Comparison of ENCODE assay signal across 8 cellular contexts in genomic region chr15:75683646-75684312, GRCh38. TPM values are rescaled to one million over a fixed set of nuclear protein-coding genes. Genes with fewer than 3 reads are reported as not detected.
A peak's percentile ranks its signal among the peaks of the same experiment; 100 is the strongest.
DNase-seq lines count a peak whose midpoint lies in the region; FAIRE-seq and TF ChIP-seq lines count a peak whose summit lies in the region.
"Not testable (repeated sequence)": the region's sequence is repeated elsewhere in the genome, so short reads cannot be mapped to it uniquely, and the experiment has no call there.

No MANE protein-coding gene starts in this region.

- H3K9me1 ChIP-seq in endothelial cell of umbilical vein (replicated peaks; ENCODE audit: control insufficient read depth, extremely low read depth, insufficient read depth, low read length): not testable (repeated sequence)

- not testable (repeated sequence) for TF ChIP-seq POLR2A in endothelial cell of umbilical vein (IDR thresholded peaks at IDR 0.05; ENCODE audit: low read depth, low read length)

- not testable (repeated sequence) for H3K27ac ChIP-seq in SU-DHL-6 (ENCODE audit: low read depth, low read length); endothelial cell of umbilical vein (ENCODE audit: insufficient read depth, low read depth, low read length)

- not testable (repeated sequence) for H3K4me3 ChIP-seq in AG09309 (ENCODE audit: control insufficient read depth, low read depth, low read length); SU-DHL-6 (ENCODE audit: insufficient read depth, low read length, poor library complexity, severe bottlenecking); endothelial cell of umbilical vein (replicated peaks in 1 of 3; ENCODE audit: insufficient read depth in 1 of 3, low read depth in 1 of 3, low read length in 3 of 3)

- POLR2A ChIA-PET in endothelial cell of umbilical vein (lab: Charles Lee): interaction anchor here (0.6 kb wide), 1 partner anchor 704 kb away, joined by 9 read pairs; no protein-coding TSS in a partner anchor

- not testable (repeated sequence) for H3K9me2 ChIP-seq in SU-DHL-6 (replicated peaks; ENCODE audit: insufficient read depth, low read length)

- not testable (repeated sequence) for H3K4me1 ChIP-seq in endothelial cell of umbilical vein (ENCODE audit: control insufficient read depth, extremely low read depth, insufficient read depth, low read length)

- H2AFZ ChIP-seq in SU-DHL-6 (ENCODE audit: low read depth, low read length, severe bottlenecking): peak overlapping the region; percentile 48
- not testable (repeated sequence) for H2AFZ ChIP-seq in endothelial cell of umbilical vein (ENCODE audit: low read depth, low read length)

- not testable (repeated sequence) for H3K4me2 ChIP-seq in SU-DHL-6 (ENCODE audit: low read depth, low read length, poor library complexity, severe bottlenecking); endothelial cell of umbilical vein (ENCODE audit: insufficient read depth, low read length)

- not testable (repeated sequence) for DNase-seq in AG09309 (ENCODE audit: low read depth)
- DNase-seq in GM19240 (ENCODE audit: insufficient read length, low spot score) (peak; percentile 87), NCI-H1436 (lab: John Stamatoyannopoulos, UW) (peak; percentile 44), activated T-helper 1 cell treated with Interleukin-2 at 50 U/mL for 16 hours (ENCODE audit: low read depth) (peak; percentile 34), endothelial cell of umbilical vein (ENCODE audit: low read depth, low spot score) (peak; percentile 60), lung microvascular endothelial cell (ENCODE audit: low read depth in 2 of 2) (peak; percentile 65 to 80)
- peak; percentile 73 for DNase-seq in stimulated activated CD4-positive, alpha-beta T cell treated with anti-CD3 and anti-CD28 coated beads, Interleukin-4, amount 100 ng/mL, for 1 hour

- intact Hi-C loops in endothelial cell of umbilical vein (cut with micrococcal nuclease): loop anchor here (1.0 to 5.0 kb wide), 7 partner anchors 35 to 656 kb away; partner anchors contain the start of genes MAN2C1 and PTPN9

- FAIRE-seq in endothelial cell of umbilical vein (lab: Jason Lieb, UNC): peak; percentile 93

- not testable (repeated sequence) for BruUV-seq in endothelial cell of umbilical vein (replicated peaks; lab: Mats Ljungman, UMichigan)

- H3K9me3 ChIP-seq in SU-DHL-6 (ENCODE audit: insufficient read depth, low read length); endothelial cell of umbilical vein (replicated peaks; ENCODE audit: control insufficient read depth, insufficient read depth, low read length): not testable (repeated sequence)

- dilution Hi-C loops in endothelial cell of umbilical vein (cut with MboI; ENCODE audit: extremely low pct_ligation_motif_present, low sequenced_read_pairs): not testable (repeated sequence)

- H3K36me3 ChIP-seq in SU-DHL-6 (ENCODE audit: low read length); endothelial cell of umbilical vein (ENCODE audit: control insufficient read depth in 2 of 2, extremely low read depth in 1 of 2, insufficient read depth in 2 of 2, low read length in 2 of 2): not testable (repeated sequence)

- not testable (repeated sequence) for H3K9ac ChIP-seq in SU-DHL-6 (ENCODE audit: low read length); endothelial cell of umbilical vein (replicated peaks; ENCODE audit: extremely low read depth, insufficient read depth, low read length)

- H3K27me3 ChIP-seq in SU-DHL-6 (ENCODE audit: low read length): not testable (repeated sequence)
- peaks cover 14 to 18% of the 10 kb centered on the region in 2 experiments for H3K27me3 ChIP-seq in endothelial cell of umbilical vein (ENCODE audit: control insufficient read depth in 2 of 2, insufficient read depth in 2 of 2, low read length in 2 of 2)

- not testable (repeated sequence) for H3F3A ChIP-seq in SU-DHL-6 (ENCODE audit: insufficient read depth)

- not testable (repeated sequence) for H3K79me2 ChIP-seq in SU-DHL-6 (ENCODE audit: insufficient read depth, low read length); endothelial cell of umbilical vein (ENCODE audit: control insufficient read depth, insufficient read depth, low read length)

- H4K20me1 ChIP-seq in SU-DHL-6 (ENCODE audit: low read depth, low read length); endothelial cell of umbilical vein (replicated peaks; ENCODE audit: control insufficient read depth, extremely low read depth, insufficient read depth, low read length): not testable (repeated sequence)

- peak; percentile 78 for TF ChIP-seq CTCF in AG09309 (IDR thresholded peaks at IDR 0.05; ENCODE audit: control insufficient read depth, insufficient read depth, low read depth, low read length, missing control alignments)
- TF ChIP-seq CTCF in SU-DHL-6 (IDR thresholded peaks at IDR 0.05; ENCODE audit: insufficient read depth, low read length, poor library complexity, severe bottlenecking): peak; percentile 64
- TF ChIP-seq CTCF in endothelial cell of umbilical vein (IDR thresholded peaks at IDR 0.05; ENCODE audit: extremely low read depth in 1 of 2, insufficient read depth in 1 of 2, low read depth in 1 of 2, low read length in 2 of 2): peak; percentile 55 to 90

- CTCF ChIA-PET in endothelial cell of umbilical vein (lab: Charles Lee): interaction anchor here (0.6 to 8.3 kb wide), 23 partner anchors 9 to 315 kb away, joined by 3 to 65 read pairs (median 4); partner anchors contain the start of genes IMP3, MAN2C1, PTPN9 and SNUPN

RNA-seq across cellular contexts. Expression of gene CSPG4, which starts 28.9 kb away (rescaled TPM):
- not detected in 2 replicates for total RNA-seq in endothelial cell of umbilical vein
- not detected in 2 replicates for polyA plus RNA-seq in endothelial cell of umbilical vein
- polyA plus RNA-seq in endothelial cell of umbilical vein (2011; cell fraction: cytosol; rRNA removed): not detected in 2 replicates
- not detected in 2 replicates for polyA plus RNA-seq in endothelial cell of umbilical vein (2011; cell fraction: nucleus; rRNA removed)
- 0.04 TPM in 1 of 2 replicates, not detected in the other for polyA plus RNA-seq in endothelial cell of umbilical vein (2012)
- not detected in 2 replicates for polyA minus RNA-seq in endothelial cell of umbilical vein
- polyA minus RNA-seq in endothelial cell of umbilical vein (2011; cell fraction: cytosol; rRNA and poly(A)+ RNA removed): 16.2 TPM
- 0.10 TPM in 1 of 2 replicates, not detected in the other for polyA minus RNA-seq in endothelial cell of umbilical vein (2011; cell fraction: nucleus; rRNA and poly(A)+ RNA removed)
- total RNA-seq in lung microvascular endothelial cell: under 0.01 TPM in 2 replicates

RNA-seq across cellular contexts. Expression of gene SNX33, which starts 36.1 kb away (rescaled TPM):
- total RNA-seq in endothelial cell of umbilical vein (10.6 and 12.6 TPM in 2 replicates), lung microvascular endothelial cell (7.6 and 13.3 TPM in 2 replicates)
- 7.9 and 9.7 TPM in 2 replicates for polyA plus RNA-seq in endothelial cell of umbilical vein
- polyA plus RNA-seq in endothelial cell of umbilical vein (2011; cell fraction: cytosol; rRNA removed): 7.6 and 8.1 TPM in 2 replicates
- 12.6 and 13.7 TPM in 2 replicates for polyA plus RNA-seq in endothelial cell of umbilical vein (2011; cell fraction: nucleus; rRNA removed)
- 8.2 and 10.6 TPM in 2 replicates for polyA plus RNA-seq in endothelial cell of umbilical vein (2012)
- polyA minus RNA-seq in endothelial cell of umbilical vein: 15.7 and 18.5 TPM in 2 replicates
- 9.4 TPM for polyA minus RNA-seq in endothelial cell of umbilical vein (2011; cell fraction: cytosol; rRNA and poly(A)+ RNA removed)
- 8.1 and 12.2 TPM in 2 replicates for polyA minus RNA-seq in endothelial cell of umbilical vein (2011; cell fraction: nucleus; rRNA and poly(A)+ RNA removed)

RNA-seq across cellular contexts. Expression of gene IMP3, which starts 43.8 kb away (rescaled TPM):
- 35.5 and 41.3 TPM in 2 replicates for total RNA-seq in endothelial cell of umbilical vein
- 64.0 and 74.4 TPM in 2 replicates for polyA plus RNA-seq in endothelial cell of umbilical vein
- 38.1 and 38.8 TPM in 2 replicates for polyA plus RNA-seq in endothelial cell of umbilical vein (2011; cell fraction: cytosol; rRNA removed)
- 15.5 and 17.6 TPM in 2 replicates for polyA plus RNA-seq in endothelial cell of umbilical vein (2011; cell fraction: nucleus; rRNA removed)
- 25.5 and 32.4 TPM in 2 replicates for polyA plus RNA-seq in endothelial cell of umbilical vein (2012)
- polyA minus RNA-seq in endothelial cell of umbilical vein: 11.1 and 14.6 TPM in 2 replicates
- 71.5 TPM for polyA minus RNA-seq in endothelial cell of umbilical vein (2011; cell fraction: cytosol; rRNA and poly(A)+ RNA removed)
- 6.0 and 9.5 TPM in 2 replicates for polyA minus RNA-seq in endothelial cell of umbilical vein (2011; cell fraction: nucleus; rRNA and poly(A)+ RNA removed)
- total RNA-seq in lung microvascular endothelial cell: 51.6 and 92.1 TPM in 2 replicates

RNA-seq across cellular contexts. Expression of gene SNUPN, which starts 58.3 kb away (rescaled TPM):
- total RNA-seq in endothelial cell of umbilical vein: 19.3 and 25.1 TPM in 2 replicates
- 11.7 and 13.2 TPM in 2 replicates for polyA plus RNA-seq in endothelial cell of umbilical vein
- polyA plus RNA-seq in endothelial cell of umbilical vein (2011; cell fraction: cytosol; rRNA removed): 18.9 and 19.0 TPM in 2 replicates
- polyA plus RNA-seq in endothelial cell of umbilical vein (2011; cell fraction: nucleus; rRNA removed): 13.6 and 16.3 TPM in 2 replicates
- 19.1 and 22.1 TPM in 2 replicates for polyA plus RNA-seq in endothelial cell of umbilical vein (2012)
- 14.6 and 14.7 TPM in 2 replicates for polyA minus RNA-seq in endothelial cell of umbilical vein
- polyA minus RNA-seq in endothelial cell of umbilical vein (2011; cell fraction: cytosol; rRNA and poly(A)+ RNA removed): 15.8 TPM
- polyA minus RNA-seq in endothelial cell of umbilical vein (2011; cell fraction: nucleus; rRNA and poly(A)+ RNA removed): 6.0 and 9.0 TPM in 2 replicates
- total RNA-seq in lung microvascular endothelial cell: 12.6 and 16.1 TPM in 2 replicates
